33 cellular contexts compared by ENCODE assay signal in the genomic region with DNA sequence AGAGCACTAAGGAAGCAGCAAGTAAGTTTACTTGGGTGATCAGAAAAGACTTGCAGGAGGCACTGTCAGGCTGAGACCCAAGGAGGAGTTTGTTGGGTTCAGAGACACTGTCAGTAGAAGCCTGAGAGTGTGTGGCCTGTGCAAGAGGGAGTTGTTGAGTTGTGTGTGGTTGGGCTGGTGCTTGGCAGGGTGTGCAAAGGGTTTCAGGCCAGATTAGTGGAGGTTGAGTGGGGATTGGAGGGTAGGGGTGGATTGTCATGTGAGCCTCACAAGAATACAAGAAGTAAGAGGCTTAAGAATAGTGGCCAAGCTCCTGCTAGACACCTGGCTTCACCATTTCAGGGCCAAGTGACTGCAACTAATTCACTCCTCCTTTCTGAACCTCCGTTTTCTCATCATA.
"Had no signal": no experiment of that assay in that cellular context is flagged by ENCODE, and none has a peak within 500 bp of the region (broad histone marks: within the 10 kb centered on the region; RNA-seq: fewer than 3 reads in every experiment).

No MANE protein-coding gene starts in this region.

- H3K36me3 ChIP-seq: brain microvascular endothelial cell had no signal

- H3K4me2 ChIP-seq: PC-9 had no signal

- H3K27ac ChIP-seq: brain microvascular endothelial cell, PC-9, RWPE1, VCaP had no signal

- ATAC-seq: activated CD8-positive, alpha-beta memory T cell treated with anti-CD3 and anti-CD28 coated beads, Interleukin-2, amount 10 ng/mL, durations not matched to agents 7 days and 5 days; activated naive CD8-positive, alpha-beta T cell treated with anti-CD3 and anti-CD28 coated beads, Interleukin-2, amount 50 U/mL, for 24 hours had no signal

- H2AFZ ChIP-seq: PC-9 had no signal

- DNase-seq: activated CD4-positive, alpha-beta memory T cell treated with anti-CD3 and anti-CD28 coated beads, Interleukin-2, amount 10 ng/mL, durations not matched to agents 7 days and 5 days; activated CD4-positive, alpha-beta T cell treated with anti-CD3 and anti-CD28 coated beads for 1 hour; activated CD4-positive, alpha-beta T cell treated with anti-CD3 and anti-CD28 coated beads for 48 hours; activated CD4-positive, CD25-positive, alpha-beta regulatory T cell; activated CD8-positive, alpha-beta memory T cell treated with anti-CD3 and anti-CD28 coated beads for 24 hours; activated CD8-positive, alpha-beta memory T cell treated with anti-CD3 and anti-CD28 coated beads, Interleukin-2, amount 10 ng/mL, durations not matched to agents 7 days and 5 days; activated CD8-positive, alpha-beta memory T cell treated with anti-CD3 and anti-CD28 coated beads, Interleukin-2, amount 50 U/mL, for 48 hours; activated effector memory CD4-positive, alpha-beta T cell treated with Interleukin-2 at 50 U/mL for 16 hours; activated naive CD4-positive, alpha-beta T cell treated with anti-CD3 and anti-CD28 coated beads, Interleukin-2, amount 10 ng/mL, durations not matched to agents 7 days and 5 days; activated naive CD8-positive, alpha-beta T cell treated with anti-CD3 and anti-CD28 coated beads, Interleukin-2, amount 50 U/mL, for 24 hours; activated T-cell treated with anti-CD3 and anti-CD28 coated beads, Interleukin-2, amount 50 U/mL, for 48 hours; anterior cingulate cortex; brain microvascular endothelial cell; central memory CD4-positive, alpha-beta T cell; Karpas-422; KBM-7; NCI-H1105; NCI-H1417 treated with DMSO at 0.1 percent for 48 hours; NCI-H1930; NCI-H2081 treated with DMSO at 0.1 percent for 48 hours; NCI-H226; NCI-H446 treated with DMSO at 0.1 percent for 48 hours; NCI-H526; NCI-H748 treated with DMSO at 0.1 percent for 48 hours; Right ventricle myocardium superior; SW 1271; T-helper 1 cell; T-helper 2 cell; T-helper 9 cell had no signal

- FAIRE-seq: RCC 7860 had no signal

- H3K4me3 ChIP-seq: PC-9 had no signal
